Comparison of ENCODE assay signal across 11 cellular contexts in the genomic region with DNA sequence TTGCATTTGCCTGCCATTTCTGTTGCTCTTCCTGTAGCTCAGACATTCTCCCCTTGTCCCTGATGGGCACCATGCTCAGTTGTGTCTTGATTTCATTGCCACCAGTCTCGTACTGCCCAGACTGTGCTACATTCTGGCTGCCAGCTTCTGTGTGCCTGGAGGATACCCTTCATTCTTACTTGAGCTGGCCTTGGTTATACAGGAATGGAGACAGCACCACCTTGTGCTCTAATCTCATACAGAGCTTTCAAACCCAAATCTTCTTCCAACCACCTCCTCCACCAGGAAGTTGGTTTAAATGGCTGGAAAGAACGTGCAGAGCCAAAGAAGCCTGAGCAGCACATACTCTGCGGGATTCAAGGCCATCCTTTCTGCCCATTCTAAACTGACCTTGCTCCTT.
A peak's percentile ranks its signal among the peaks of the same experiment; 100 is the strongest.
DNase-seq lines count a peak whose midpoint lies in the region; ATAC-seq and TF ChIP-seq lines count a peak whose summit lies in the region.
"Had no signal": no experiment of that assay in that cellular context is flagged by ENCODE, and none has a peak within 500 bp of the region (broad histone marks: within the 10 kb centered on the region; RNA-seq: fewer than 3 reads in every experiment).

No MANE protein-coding gene starts in this region.

- H4K20me1 ChIP-seq in OCI-LY3 (ENCODE audit: insufficient read depth, low read length), result no peaks in the 10 kb centered on the region

- no peak overlapping the region for H3K4me2 ChIP-seq in OCI-LY3 (ENCODE audit: low read length)

- H3K36me3 ChIP-seq in OCI-LY3 (replicated peaks; ENCODE audit: low read depth, low read length), result no peaks in the 10 kb centered on the region

- no peak for ATAC-seq in GM21447 (IDR thresholded peaks at IDR 0.05; ENCODE audit: unreplicated experiment)

- TF ChIP-seq CTCF in GM12873 (IDR thresholded peaks at IDR 0.05; ENCODE audit: insufficient read depth, low read depth, low read length, missing control alignments), result peak; percentile 31
- peak; percentile 66 for TF ChIP-seq CTCF in OCI-LY3 (IDR thresholded peaks at IDR 0.05; ENCODE audit: low read depth, low read length)
- peak; percentile 35 for TF ChIP-seq CTCF in epithelial cell of esophagus (IDR thresholded peaks at IDR 0.05; ENCODE audit: insufficient read depth, low read depth, low read length, missing control alignments)
- no peak for TF ChIP-seq CTCF in osteocyte (IDR thresholded peaks at IDR 0.05)

- H3K79me2 ChIP-seq in OCI-LY3 (ENCODE audit: low read length), result no peaks in the 10 kb centered on the region

- no peaks in the 10 kb centered on the region for H3K9me3 ChIP-seq in OCI-LY3 (ENCODE audit: insufficient read depth, low read length)

- H3K4me3 ChIP-seq in OCI-LY3 (ENCODE audit: low read length) (no peak overlapping the region), epithelial cell of esophagus (ENCODE audit: low read length) (no peak overlapping the region)

- H3K27me3 Mint-ChIP-seq in osteocyte (ENCODE audit: unreplicated experiment), result no peaks in the 10 kb centered on the region

- no peaks in the 10 kb centered on the region for H3K9me3 Mint-ChIP-seq in osteocyte (ENCODE audit: unreplicated experiment)
- H3K9me3 Mint-ChIP-seq: T-helper 1 cell treated with Interleukin-12 subunit alpha and Interleukin-12 subunit beta and Interleukin-4 antibody, amounts not matched to agents 30 μg/mL and 1 μg/mL, for 36 hours had no signal

- peaks cover 12% of the 10 kb centered on the region for H3K27me3 ChIP-seq in OCI-LY3 (ENCODE audit: low read depth, low read length)

- DNase-seq in A172 (ENCODE audit: low spot score), result peak; percentile 51
- peak; percentile 41 for DNase-seq in epithelial cell of esophagus (ENCODE audit: low read depth)
- DNase-seq in osteocyte (ENCODE audit: extremely low spot score, unreplicated experiment), result no peak
- DNase-seq in activated T-cell treated with anti-CD3 and anti-CD28 coated beads, Interleukin-2, amount 50 U/mL, for 1 hour, result no peak
- DNase-seq in stimulated activated CD4-positive, alpha-beta T cell treated with anti-CD3 and anti-CD28 coated beads, Interleukin-1b, Interleukin-23, amount 100 ng/mL, for 48 hours, result no peak
- DNase-seq: activated CD8-positive, alpha-beta memory T cell treated with anti-CD3 and anti-CD28 coated beads, Interleukin-2, amount 50 U/mL, for 4 hours; NCI-H2081 treated with DMSO at 0.1 percent for 48 hours had no signal

- H3K27ac ChIP-seq in OCI-LY3 (ENCODE audit: low read length), result no peak overlapping the region

- H3K27ac Mint-ChIP-seq in osteocyte (ENCODE audit: unreplicated experiment), result no peak overlapping the region
- H3K27ac Mint-ChIP-seq: T-helper 1 cell treated with Interleukin-12 subunit alpha and Interleukin-12 subunit beta and Interleukin-4 antibody, amounts not matched to agents 30 μg/mL and 1 μg/mL, for 36 hours had no signal

- no peak overlapping the region for H3K4me3 Mint-ChIP-seq in osteocyte (ENCODE audit: unreplicated experiment)
- H3K4me3 Mint-ChIP-seq: T-helper 1 cell treated with Interleukin-12 subunit alpha and Interleukin-12 subunit beta and Interleukin-4 antibody, amounts not matched to agents 30 μg/mL and 1 μg/mL, for 36 hours had no signal

- H3K4me1 ChIP-seq in OCI-LY3 (ENCODE audit: low read length), result no peaks in the 10 kb centered on the region

- no peak overlapping the region for H3K9ac ChIP-seq in OCI-LY3 (ENCODE audit: low read length)

- peak overlapping the region; percentile 47; the same call in 1 of the 2 replicates for H2AFZ ChIP-seq in OCI-LY3 (ENCODE audit: low read depth, low read length)

- H3K4me1 Mint-ChIP-seq in osteocyte (ENCODE audit: unreplicated experiment), result no peaks in the 10 kb centered on the region

- no peaks in the 10 kb centered on the region for H3K36me3 Mint-ChIP-seq in osteocyte (ENCODE audit: unreplicated experiment)

Comparison
In these comparisons a context has a peak if more than half of its experiments do, and no peak if none do; other contexts are left out.
1. DNase-seq: peak in A172 (single experiment) and epithelial cell of esophagus (single experiment); none in osteocyte (single experiment), activated T-cell treated with anti-CD3 and anti-CD28 coated beads, Interleukin-2, amount 50 U/mL, for 1 hour (single experiment) and stimulated activated CD4-positive, alpha-beta T cell treated with anti-CD3 and anti-CD28 coated beads, Interleukin-1b, Interleukin-23, amount 100 ng/mL, for 48 hours (single experiment).